In genomic region chr5:176352116-176352878, GRCh38 we compare ENCODE assay signal across 15 cellular contexts. TPM values are rescaled to one million over a fixed set of nuclear protein-coding genes. Genes with fewer than 3 reads are reported as not detected.
DNase-seq lines count a peak whose midpoint lies in the region; ATAC-seq, FAIRE-seq and TF ChIP-seq lines count a peak whose summit lies in the region.
"Had no signal": no experiment of that assay in that cellular context is flagged by ENCODE, and none has a peak within 500 bp of the region (broad histone marks: within the 10 kb centered on the region; RNA-seq: fewer than 3 reads in every experiment).

No MANE protein-coding gene starts in this region.

- POLR2A ChIA-PET in Panc1 (lab: Charles Lee) = interaction anchor here (0.7 kb wide), 1 partner anchor 1229 kb away, joined by 3 read pairs; no protein-coding TSS in a partner anchor

- no peak for TF ChIP-seq CTCF in C4-2B (conservative IDR thresholded peaks at IDR 0.05)
- no peak for TF ChIP-seq CTCF in Panc1 (IDR thresholded peaks at IDR 0.05)

- H3K27ac ChIP-seq in C4-2B (peak overlapping the region; percentile 8; the same call in 1 of the 2 replicates), Panc1 (ENCODE audit: low read length) (no peak overlapping the region)
- H3K27ac ChIP-seq: epithelial cell of prostate, lower lobe of right lung had no signal

- no peak overlapping the region for H3K4me3 ChIP-seq in Panc1 (ENCODE audit: low read depth in 2 of 2, low read length in 2 of 2)
- H3K4me3 ChIP-seq: lower lobe of right lung had no signal

- CTCF ChIA-PET in Panc1 (lab: Charles Lee) = interaction anchor here (0.6 to 0.8 kb wide), 3 partner anchors 22 to 294 kb away, joined by 4 to 8 read pairs (median 5); no protein-coding TSS in a partner anchor

- H3K4me1 ChIP-seq in Panc1 (ENCODE audit: control insufficient read depth, insufficient read depth, low read length) = no peaks in the 10 kb centered on the region

- ATAC-seq in Panc1 (0 out of 2 replicates have a peak, but pooled peaks have one; percentile 44), GM19328 (IDR thresholded peaks at IDR 0.05; ENCODE audit: unreplicated experiment) (no peak)
- ATAC-seq: lower lobe of right lung, right cardiac atrium had no signal

- BruUV-seq in Panc1 (replicated peaks; lab: Mats Ljungman, UMichigan) = no TSS peak

- intact Hi-C loops in Panc1 (cut with micrococcal nuclease; ENCODE audit: unreplicated experiment) = no loop called here

- no peaks in the 10 kb centered on the region for H3K9me3 ChIP-seq in Panc1 (ENCODE audit: control insufficient read depth, insufficient read depth, low read depth, low read length)
- H3K9me3 ChIP-seq: lower lobe of right lung had no signal

- H3K27me3 ChIP-seq in Panc1 (ENCODE audit: control insufficient read depth, insufficient read depth, low read length) = no peaks in the 10 kb centered on the region

- peaks cover 16% of the 10 kb centered on the region for H3K36me3 ChIP-seq in Panc1 (ENCODE audit: control insufficient read depth, insufficient read depth, low read length)

- DNase-seq in GM12892 (ENCODE audit: insufficient read length) (no peak), Panc1 (ENCODE audit: low read depth, low spot score) (no peak), islet precursor cell (peak; percentile 74), NCI-H187 treated with DMSO at 0.1 percent for 48 hours (lab: John Stamatoyannopoulos, UW) (no peak), HuH-7.5 (ENCODE audit: low spot score) (no peak)
- no peak for DNase-seq in stimulated activated CD4-positive, alpha-beta T cell treated with anti-CD3 and anti-CD28 coated beads, Interleukin-4, amount 100 ng/mL, for 1 hour
- DNase-seq: cortex of kidney, lower lobe of right lung, NCI-H1092, right cardiac atrium, RPMI8226, T-helper 2 cell had no signal

- in situ Hi-C loops in Panc1 (cut with HindIII; ENCODE audit: low pct_unique_long_range_greater_than_20kb, low sequenced_read_pairs) = no loop called here

- FAIRE-seq in GM12892 (lab: Jason Lieb, UNC) = peak; percentile 76

- TF ChIP-seq POLR2A in GM12892 (IDR thresholded peaks at IDR 0.05; ENCODE audit: low read depth, low read length) = no peak

RNA-seq across cellular contexts. Expression of gene KIAA1191, which starts 9.3 kb away (rescaled TPM):
- 39.6 TPM for polyA plus RNA-seq in GM12892 (2012; ENCODE audit: missing spikeins)
- total RNA-seq in Panc1 (2021; ENCODE audit: unreplicated experiment) = 92.3 TPM
- 91.3 TPM for polyA plus RNA-seq in Panc1 (2012; ENCODE audit: insufficient read length)

RNA-seq across cellular contexts. Expression of gene ARL10, which starts 13.0 kb away (rescaled TPM):
- polyA plus RNA-seq in GM12892 (2012; ENCODE audit: missing spikeins) = 5.7 TPM
- total RNA-seq in Panc1 (2021; ENCODE audit: unreplicated experiment) = 2.0 TPM
- 3.1 TPM for polyA plus RNA-seq in Panc1 (2012; ENCODE audit: insufficient read length)

RNA-seq across cellular contexts. Expression of gene NOP16, which starts 36.1 kb away (rescaled TPM):
- polyA plus RNA-seq in GM12892 (2012; ENCODE audit: missing spikeins) = 73.3 TPM
- 76.2 TPM for total RNA-seq in Panc1 (2021; ENCODE audit: unreplicated experiment)
- polyA plus RNA-seq in Panc1 (2012; ENCODE audit: insufficient read length) = 101 TPM

RNA-seq across cellular contexts. Expression of gene HIGD2A, which starts 36.3 kb away (rescaled TPM):
- 130 TPM for polyA plus RNA-seq in GM12892 (2012; ENCODE audit: missing spikeins)
- 162 TPM for total RNA-seq in Panc1 (2021; ENCODE audit: unreplicated experiment)
- 179 TPM for polyA plus RNA-seq in Panc1 (2012; ENCODE audit: insufficient read length)
